ENCODE assay signal across 9 cellular contexts in the genomic region with DNA sequence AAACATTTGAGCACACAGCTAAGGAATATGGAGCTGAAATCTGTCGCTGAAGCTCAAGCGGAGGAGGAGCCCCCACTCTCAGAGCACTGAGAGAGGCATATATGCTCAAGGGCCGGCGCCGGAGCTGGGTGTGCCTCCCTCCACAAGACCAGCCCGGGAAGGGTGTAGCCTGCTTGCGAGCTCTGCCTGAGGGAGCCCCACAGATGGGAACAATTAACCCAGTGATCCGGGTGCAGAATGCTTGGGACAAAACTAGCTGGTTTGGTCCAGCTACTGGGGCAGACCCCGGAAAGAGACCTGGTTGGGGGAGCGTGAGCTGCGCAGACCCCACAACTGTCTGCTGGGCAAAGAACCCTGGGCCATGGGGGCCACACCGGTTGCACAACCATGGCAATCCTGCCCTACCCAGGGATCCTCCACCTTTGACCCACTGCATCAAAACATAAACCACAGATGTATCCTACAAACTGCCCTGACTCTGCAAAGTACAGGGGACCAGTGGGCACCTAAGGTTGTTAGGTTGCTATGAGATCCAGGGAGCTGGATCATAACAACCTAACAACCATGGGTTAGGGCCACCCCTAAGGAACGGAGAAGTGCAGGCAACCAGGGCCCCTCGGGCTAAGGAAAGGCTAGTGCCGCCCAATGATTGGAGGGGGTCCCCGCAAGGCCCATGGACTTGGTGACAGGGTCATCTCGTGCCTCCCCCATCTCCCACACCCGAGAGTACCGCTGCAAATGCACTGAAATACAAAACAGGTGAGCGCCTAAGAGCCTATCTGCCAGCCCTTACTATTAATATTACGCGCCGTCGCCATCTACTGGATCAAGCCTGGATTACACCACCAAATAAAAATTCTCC. TPM values are rescaled to one million over a fixed set of nuclear protein-coding genes. Genes with fewer than 3 reads are reported as not detected.
DNase-seq lines count a peak whose midpoint lies in the region; ATAC-seq, FAIRE-seq and TF ChIP-seq lines count a peak whose summit lies in the region.
"Had no signal": no experiment of that assay in that cellular context is flagged by ENCODE, and none has a peak within 500 bp of the region (broad histone marks: within the 10 kb centered on the region; RNA-seq: fewer than 3 reads in every experiment).

No MANE protein-coding gene starts in this region.

- peak; percentile 63 for TF ChIP-seq CTCF in GM12864 (IDR thresholded peaks at IDR 0.05; ENCODE audit: low read depth, low read length, missing control alignments)
- peak; percentile 59 for TF ChIP-seq CTCF in astrocyte (IDR thresholded peaks at IDR 0.05; ENCODE audit: insufficient read depth, low read depth, low read length)

- no peak for FAIRE-seq in astrocyte (lab: Jason Lieb, UNC)

- no peaks in the 10 kb centered on the region for H4K20me1 ChIP-seq in astrocyte (ENCODE audit: insufficient read depth, low read length)

- peak overlapping the region; percentile 32 for H2AFZ ChIP-seq in astrocyte (ENCODE audit: low read depth, low read length)

- no peaks in the 10 kb centered on the region for H3K36me3 Mint-ChIP-seq in astrocyte (ENCODE audit: low read depth, unreplicated experiment)

- H3K4me1 Mint-ChIP-seq in astrocyte (ENCODE audit: low read depth, unreplicated experiment), result peaks cover 10% of the 10 kb centered on the region
- H3K4me1 Mint-ChIP-seq: central memory CD8-positive, alpha-beta T cell had no signal

- ATAC-seq in GM21423 (IDR thresholded peaks at IDR 0.05; ENCODE audit: unreplicated experiment), result peak; percentile 93
- ATAC-seq in HG03520 (IDR thresholded peaks at IDR 0.05; ENCODE audit: unreplicated experiment), result peak; percentile 95

- no peak overlapping the region for H3K4me3 Mint-ChIP-seq in astrocyte (ENCODE audit: unreplicated experiment)
- H3K4me3 Mint-ChIP-seq: central memory CD8-positive, alpha-beta T cell had no signal

- H3K27ac Mint-ChIP-seq in astrocyte (ENCODE audit: unreplicated experiment), result no peak overlapping the region

- H3K4me1 ChIP-seq in astrocyte (ENCODE audit: insufficient read depth, low read length), result no peaks in the 10 kb centered on the region
- H3K4me1 ChIP-seq in iPS DF 6.9 (ENCODE audit: control insufficient read depth, insufficient read depth, low read length), result no peaks in the 10 kb centered on the region

- H3K27ac ChIP-seq in astrocyte (ENCODE audit: low read depth, low read length), result no peak overlapping the region
- H3K27ac ChIP-seq in iPS DF 6.9 (ENCODE audit: low read length), result no peak overlapping the region

- H3K4me3 ChIP-seq in GM12864 (ENCODE audit: low read depth, low read length) (no peak overlapping the region), astrocyte (ENCODE audit: insufficient read depth, low read depth, low read length) (no peak overlapping the region), iPS DF 6.9 (ENCODE audit: low read length) (no peak overlapping the region; the same call in 1 of the 2 replicates)

- no peaks in the 10 kb centered on the region for H3K27me3 ChIP-seq in astrocyte (ENCODE audit: insufficient read depth, low read length)
- H3K27me3 ChIP-seq in iPS DF 6.9 (ENCODE audit: control insufficient read depth, insufficient read depth, low read length), result no peaks in the 10 kb centered on the region

- no peaks in the 10 kb centered on the region for H3K27me3 Mint-ChIP-seq in astrocyte (ENCODE audit: low read depth, unreplicated experiment)
- H3K27me3 Mint-ChIP-seq: central memory CD8-positive, alpha-beta T cell had no signal

- no peaks in the 10 kb centered on the region for H3K9me3 Mint-ChIP-seq in astrocyte (ENCODE audit: unreplicated experiment)
- H3K9me3 Mint-ChIP-seq: central memory CD8-positive, alpha-beta T cell had no signal

- H3K79me2 ChIP-seq in astrocyte (ENCODE audit: insufficient read depth, low read length), result no peaks in the 10 kb centered on the region

- peak; percentile 4 for DNase-seq in GM12864 (ENCODE audit: low read depth)
- DNase-seq in NCI-H774 (lab: John Stamatoyannopoulos, UW), result peak; percentile 33
- DNase-seq in astrocyte (ENCODE audit: low read depth), result no peak
- DNase-seq in iPS DF 6.9 (ENCODE audit: low read depth, low spot score), result peak; percentile 41
- DNase-seq in stimulated activated CD4-positive, alpha-beta T cell treated with anti-CD3 and anti-CD28 coated beads, Interleukin-4, amount 100 ng/mL, for 48 hours (ENCODE audit: low read depth in 2 of 2), result peak; percentile 3 to 8

- H3K36me3 ChIP-seq in astrocyte (ENCODE audit: insufficient read depth, low read length), result no peaks in the 10 kb centered on the region
- H3K36me3 ChIP-seq in iPS DF 6.9 (ENCODE audit: control insufficient read depth, insufficient read depth, low read length), result no peaks in the 10 kb centered on the region

- no peak overlapping the region for H3K9ac ChIP-seq in astrocyte (ENCODE audit: low read length)

- no CpG with 5 or more reads among the region's 24 CpGs for WGBS in iPS DF 6.9 (ENCODE audit: insufficient coverage, insufficient read length)

- H3K4me2 ChIP-seq in astrocyte (ENCODE audit: low read length), result no peak overlapping the region

- H3K9me3 ChIP-seq in astrocyte (ENCODE audit: insufficient read depth, low read depth, low read length) (no peaks in the 10 kb centered on the region), iPS DF 6.9 (ENCODE audit: control insufficient read depth, insufficient read depth, low read length) (no peaks in the 10 kb centered on the region)

RNA-seq across cellular contexts. Expression of a gene that starts 53.4 kb away (rescaled TPM):
- total RNA-seq in astrocyte, result not detected in 2 replicates
- total RNA-seq: subcutaneous adipose tissue had no signal
